In genomic region chr15:86645861-86646393, GRCh38 we compare ENCODE assay signal across 35 cellular contexts.
A peak's percentile ranks its signal among the peaks of the same experiment; 100 is the strongest.
DNase-seq lines count a peak whose midpoint lies in the region; TF ChIP-seq lines count a peak whose summit lies in the region.
"Had no signal": no experiment of that assay in that cellular context is flagged by ENCODE, and none has a peak within 500 bp of the region (broad histone marks: within the 10 kb centered on the region; RNA-seq: fewer than 3 reads in every experiment).

No MANE protein-coding gene starts in this region.

- H3K9ac ChIP-seq in neuronal stem cell (ENCODE audit: low read depth, low read length, poor library complexity): no peak overlapping the region

- WGBS in neuronal stem cell (ENCODE audit: extremely low coverage in 2 of 2, insufficient read length in 2 of 2, insufficient replicate concordance in 1 of 2), 2 donors: no CpG with 5 or more reads among the region's 7 CpGs

- H3K36me3 Mint-ChIP-seq in activated T-cell treated with anti-CD3 and anti-CD28 coated beads, Interleukin-2, amount 50 U/mL, for 24 hours (ENCODE audit: low read depth): no peaks in the 10 kb centered on the region
- H3K36me3 Mint-ChIP-seq in endothelial cell (ENCODE audit: low read depth, unreplicated experiment): no peaks in the 10 kb centered on the region
- H3K36me3 Mint-ChIP-seq: activated naive CD4-positive, alpha-beta T cell treated with anti-CD3 and anti-CD28 coated beads, Interleukin-2, amount 50 U/mL, for 24 hours; CD4-positive, alpha-beta memory T cell had no signal

- H2AFZ ChIP-seq in neuronal stem cell (ENCODE audit: low read length): peak overlapping the region; percentile 68

- in situ Hi-C loops in KBM-7 (cut with MboI; ENCODE audit: low pct_unique_long_range_greater_than_20kb, low sequenced_read_pairs): no loop called here

- peaks cover 32% of the 10 kb centered on the region for H3K4me1 Mint-ChIP-seq in activated T-cell treated with anti-CD3 and anti-CD28 coated beads, Interleukin-2, amount 50 U/mL, for 24 hours (ENCODE audit: low read depth)
- peaks cover 16% of the 10 kb centered on the region for H3K4me1 Mint-ChIP-seq in endothelial cell (ENCODE audit: unreplicated experiment)
- H3K4me1 Mint-ChIP-seq: H9 had no signal

- no peak overlapping the region for H2AK5ac ChIP-seq in neuronal stem cell (ENCODE audit: low read depth, low read length)

- H3K27me3 ChIP-seq in neuronal stem cell (ENCODE audit: control insufficient read depth in 3 of 3, insufficient read depth in 3 of 3, low read depth in 1 of 3, low read length in 3 of 3) (no peaks in the 10 kb centered on the region), WERI-Rb-1 (ENCODE audit: insufficient read depth, low read depth, severe bottlenecking) (peaks cover 10% of the 10 kb centered on the region)
- H3K27me3 ChIP-seq: esophagus muscularis mucosa, heart left ventricle, tibial nerve had no signal

- H2BK120ac ChIP-seq in neuronal stem cell (ENCODE audit: low read depth, low read length): no peak overlapping the region

- no peaks in the 10 kb centered on the region for H3K9me3 ChIP-seq in neuronal stem cell (replicated peaks in 1 of 2; ENCODE audit: control insufficient read depth in 2 of 2, insufficient read depth in 1 of 2, low read depth in 1 of 2, low read length in 2 of 2)
- no peaks in the 10 kb centered on the region for H3K9me3 ChIP-seq in WERI-Rb-1 (ENCODE audit: severe bottlenecking)
- H3K9me3 ChIP-seq: esophagus muscularis mucosa, heart left ventricle, left ventricle myocardium inferior, prostate gland, tibial nerve had no signal

- TF ChIP-seq CTCF in endothelial cell (IDR thresholded peaks at IDR 0.05; ENCODE audit: unreplicated experiment): no peak
- no peak for TF ChIP-seq CTCF in WERI-Rb-1 (IDR thresholded peaks at IDR 0.05; ENCODE audit: low read depth, low read length)

- no peak for DNase-seq in activated T-cell treated with anti-CD3 and anti-CD28 coated beads, Interleukin-2, amount 50 U/mL, for 24 hours
- DNase-seq in activated T-cell treated with anti-CD3 and anti-CD28 coated beads for 4 hours (no peak), NCI-H345 treated with DMSO at 0.1 percent for 48 hours (lab: John Stamatoyannopoulos, UW; ENCODE audit: unreplicated experiment) (peak; percentile 42), endothelial cell (ENCODE audit: low spot score) (no peak), neuronal stem cell (ENCODE audit: low spot score) (no peak), KBM-7 (no peak), WERI-Rb-1 (no peak)
- DNase-seq in activated CD8-positive, alpha-beta memory T cell treated with anti-CD3 and anti-CD28 coated beads for 24 hours: no peak
- DNase-seq: activated CD4-positive, alpha-beta memory T cell treated with anti-CD3 and anti-CD28 coated beads, Interleukin-2, amount 10 ng/mL, durations not matched to agents 7 days and 5 days; activated CD8-positive, alpha-beta memory T cell treated with anti-CD3 and anti-CD28 coated beads, Interleukin-2, amount 50 U/mL, for 48 hours; CD4-positive, alpha-beta memory T cell; central memory CD4-positive, alpha-beta T cell; cortex of kidney; effector memory CD8-positive, alpha-beta T cell; foreskin melanocyte; H9; heart left ventricle; islet precursor cell; Kasumi-1; left ventricle myocardium inferior; NCI-H1694; NCI-H524; NK-92 treated with Interleukin-12 subunit alpha and Interleukin-12 subunit beta, amount 100 ng/mL, for 24 hours; nucleus accumbens; PC-3; Right ventricle myocardium superior; stimulated activated CD4-positive, alpha-beta T cell treated with anti-CD3 and anti-CD28 coated beads, Interleukin-4, amount 100 ng/mL, for 1 hour; T-helper 2 cell had no signal

- H3K27me3 Mint-ChIP-seq in activated T-cell treated with anti-CD3 and anti-CD28 coated beads, Interleukin-2, amount 50 U/mL, for 24 hours: no peaks in the 10 kb centered on the region
- no peaks in the 10 kb centered on the region for H3K27me3 Mint-ChIP-seq in endothelial cell (ENCODE audit: unreplicated experiment)
- H3K27me3 Mint-ChIP-seq: activated CD4-positive, alpha-beta memory T cell treated with anti-CD3 and anti-CD28 coated beads, Interleukin-2, amount 10 ng/mL, durations not matched to agents 7 days and 5 days; activated naive CD4-positive, alpha-beta T cell treated with anti-CD3 and anti-CD28 coated beads, Interleukin-2, amount 50 U/mL, for 24 hours; activated T-helper 17 cell treated with anti-CD3 and anti-CD28 coated beads, Interleukin-2, amount 50 U/mL, for 72 hours; B cell; effector memory CD8-positive, alpha-beta T cell had no signal

- H3K27ac ChIP-seq in neuronal stem cell (replicated peaks; ENCODE audit: low read length) (no peak overlapping the region), WERI-Rb-1 (no peak overlapping the region)
- H3K27ac ChIP-seq: esophagus muscularis mucosa, heart left ventricle, left ventricle myocardium inferior, prostate gland, tibial nerve had no signal

- no peaks in the 10 kb centered on the region for H3K4me1 ChIP-seq in neuronal stem cell (ENCODE audit: control insufficient read depth in 2 of 2, insufficient read depth in 1 of 2, low read depth in 1 of 2, low read length in 2 of 2)
- H3K4me1 ChIP-seq: heart left ventricle, left ventricle myocardium inferior, prostate gland, tibial nerve had no signal

- no peak overlapping the region for H3K4me3 Mint-ChIP-seq in activated T-cell treated with anti-CD3 and anti-CD28 coated beads, Interleukin-2, amount 50 U/mL, for 24 hours
- no peak overlapping the region for H3K4me3 Mint-ChIP-seq in endothelial cell (ENCODE audit: unreplicated experiment)
- H3K4me3 Mint-ChIP-seq: activated CD4-positive, alpha-beta memory T cell treated with anti-CD3 and anti-CD28 coated beads, Interleukin-2, amount 10 ng/mL, durations not matched to agents 7 days and 5 days; activated naive CD4-positive, alpha-beta T cell treated with anti-CD3 and anti-CD28 coated beads, Interleukin-2, amount 50 U/mL, for 24 hours; activated T-helper 17 cell treated with anti-CD3 and anti-CD28 coated beads, Interleukin-2, amount 50 U/mL, for 72 hours; B cell; effector memory CD8-positive, alpha-beta T cell; H9 had no signal

- no peak overlapping the region for H3K23ac ChIP-seq in neuronal stem cell (ENCODE audit: low read depth, low read length, poor library complexity)

- H3K36me3 ChIP-seq in neuronal stem cell (replicated peaks in 1 of 2; ENCODE audit: control insufficient read depth in 2 of 2, insufficient read depth in 2 of 2, low read length in 2 of 2) (no peaks in the 10 kb centered on the region), WERI-Rb-1 (no peaks in the 10 kb centered on the region)
- H3K36me3 ChIP-seq: esophagus muscularis mucosa, heart left ventricle, left ventricle myocardium inferior, prostate gland, tibial nerve had no signal

- no peak overlapping the region for H2BK15ac ChIP-seq in neuronal stem cell (ENCODE audit: low read length)

- H2BK12ac ChIP-seq in neuronal stem cell (ENCODE audit: low read length): no peak overlapping the region

- H3K9me3 Mint-ChIP-seq in activated T-cell treated with anti-CD3 and anti-CD28 coated beads, Interleukin-2, amount 50 U/mL, for 24 hours: peaks cover 8% of the 10 kb centered on the region
- no peaks in the 10 kb centered on the region for H3K9me3 Mint-ChIP-seq in endothelial cell (ENCODE audit: unreplicated experiment)
- H3K9me3 Mint-ChIP-seq: activated CD4-positive, alpha-beta memory T cell treated with anti-CD3 and anti-CD28 coated beads, Interleukin-2, amount 10 ng/mL, durations not matched to agents 7 days and 5 days; activated naive CD4-positive, alpha-beta T cell treated with anti-CD3 and anti-CD28 coated beads, Interleukin-2, amount 50 U/mL, for 24 hours; activated T-helper 17 cell treated with anti-CD3 and anti-CD28 coated beads, Interleukin-2, amount 50 U/mL, for 72 hours; effector memory CD8-positive, alpha-beta T cell; H9 had no signal

- H3K4me3 ChIP-seq in neuronal stem cell (ENCODE audit: low read length in 2 of 2) (no peak overlapping the region), WERI-Rb-1 (ENCODE audit: low read depth, low read length) (no peak overlapping the region)
- H3K4me3 ChIP-seq: esophagus muscularis mucosa, GM12878, heart left ventricle, left ventricle myocardium inferior, prostate gland, tibial nerve had no signal

- no peak overlapping the region for H2BK5ac ChIP-seq in neuronal stem cell (ENCODE audit: low read length)

- H4K8ac ChIP-seq in neuronal stem cell (ENCODE audit: low read depth, low read length): no peak overlapping the region

- no peak overlapping the region for H3K14ac ChIP-seq in neuronal stem cell (ENCODE audit: low read length)

- no peak overlapping the region for H3K4me2 ChIP-seq in neuronal stem cell (ENCODE audit: insufficient read depth, low read length, poor library complexity, severe bottlenecking)

- peak overlapping the region; percentile 71 for H3K27ac Mint-ChIP-seq in activated T-cell treated with anti-CD3 and anti-CD28 coated beads, Interleukin-2, amount 50 U/mL, for 24 hours
- peak overlapping the region; percentile 61 for H3K27ac Mint-ChIP-seq in endothelial cell (ENCODE audit: unreplicated experiment)
- H3K27ac Mint-ChIP-seq: activated CD4-positive, alpha-beta memory T cell treated with anti-CD3 and anti-CD28 coated beads, Interleukin-2, amount 10 ng/mL, durations not matched to agents 7 days and 5 days; activated naive CD4-positive, alpha-beta T cell treated with anti-CD3 and anti-CD28 coated beads, Interleukin-2, amount 50 U/mL, for 24 hours; activated T-helper 17 cell treated with anti-CD3 and anti-CD28 coated beads, Interleukin-2, amount 50 U/mL, for 72 hours; B cell; CD4-positive, alpha-beta memory T cell; effector memory CD8-positive, alpha-beta T cell; H9 had no signal

- H3K18ac ChIP-seq in neuronal stem cell (ENCODE audit: low read length): no peak overlapping the region

- no peaks in the 10 kb centered on the region for H3K79me1 ChIP-seq in neuronal stem cell (ENCODE audit: low read depth, low read length)

- no peak overlapping the region for H3K4ac ChIP-seq in neuronal stem cell (ENCODE audit: low read length)

- H4K91ac ChIP-seq in neuronal stem cell (ENCODE audit: low read depth, low read length, poor library complexity): no peak overlapping the region
